ENCODE assay signal across 1 cellular context in genomic region chr19:16902545-16902944, GRCh38.
TF ChIP-seq lines count a peak whose summit lies in the region.

No MANE protein-coding gene starts in this region.

TF ChIP-seq in neural cell, 6 proteins besides CTCF, POLR2A, EP300 and RAD21:
- TF ChIP-seq EZH2 (IDR thresholded peaks at IDR 0.05; ENCODE audit: borderline replicate concordance, insufficient read depth, low read length, poor library complexity, severe bottlenecking), result no peak
- no peak for TF ChIP-seq SMC3 (conservative IDR thresholded peaks at IDR 0.05; ENCODE audit: poor library complexity)
- TF ChIP-seq TAF1 (IDR thresholded peaks at IDR 0.05; ENCODE audit: low read depth), result no peak
- TF ChIP-seq MXI1 (conservative IDR thresholded peaks at IDR 0.05; ENCODE audit: poor library complexity, severe bottlenecking), result no peak
- no peak for TF ChIP-seq POLR2AphosphoS5 (IDR thresholded peaks at IDR 0.05)
- TF ChIP-seq REST (IDR thresholded peaks at IDR 0.05; ENCODE audit: borderline replicate concordance), result no peak
TF ChIP-seq in neural cell: peak in this region for 0.
